Comparison of ENCODE assay signal across 22 cellular contexts in the genomic region with DNA sequence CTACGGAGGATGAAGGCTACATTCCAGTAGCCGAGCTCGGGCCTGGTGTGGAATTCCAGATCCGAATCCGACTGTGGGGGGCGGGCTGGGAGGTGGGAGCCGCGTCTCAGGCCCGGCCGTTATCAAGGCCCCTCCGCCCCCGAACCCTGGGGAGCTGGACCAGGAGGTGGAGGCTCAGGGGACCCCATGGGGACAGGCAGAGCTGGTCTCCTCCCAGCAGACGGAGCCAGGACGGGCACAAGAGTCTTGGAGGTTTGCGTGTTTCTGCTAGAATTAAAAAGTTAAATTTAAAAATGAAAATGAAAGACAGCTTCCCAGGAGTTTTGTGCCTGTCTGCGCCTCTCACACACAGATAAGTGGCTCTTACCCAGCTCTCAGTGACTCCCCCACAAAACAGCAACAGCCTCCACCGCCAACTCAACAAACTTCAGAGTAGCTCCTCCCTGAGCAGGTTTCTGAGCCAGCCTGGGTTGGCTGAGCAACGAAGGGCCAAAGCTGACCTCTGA. TPM values are rescaled to one million over a fixed set of nuclear protein-coding genes. Genes with fewer than 3 reads are reported as not detected.
DNase-seq lines count a peak whose midpoint lies in the region; ATAC-seq and TF ChIP-seq lines count a peak whose summit lies in the region.
"Had no signal": no experiment of that assay in that cellular context is flagged by ENCODE, and none has a peak within 500 bp of the region (broad histone marks: within the 10 kb centered on the region; RNA-seq: fewer than 3 reads in every experiment).

No MANE protein-coding gene starts in this region.

- POLR2A ChIA-PET in activated CD8-positive, alpha-beta T cell treated with anti-CD3 and anti-CD28 coated beads for 36 hours (lab: Charles Lee): interaction anchor here (1.2 kb wide), 1 partner anchor 10 kb away, joined by 4 read pairs; no protein-coding TSS in a partner anchor

- H3K4me1 ChIP-seq in testis: peaks cover 4% of the 10 kb centered on the region
- H3K4me1 ChIP-seq: SJCRH30 had no signal

- no peaks in the 10 kb centered on the region for H3K36me3 Mint-ChIP-seq in T-helper 2 cell treated with Interferon-gamma antibody and Interleukin-4, amounts not matched to agents 5 μg/mL and 100 μg/mL, for 36 hours (ENCODE audit: low read depth)
- no peaks in the 10 kb centered on the region for H3K36me3 Mint-ChIP-seq in activated CD8-positive, alpha-beta T cell treated with anti-CD3 and anti-CD28 coated beads for 36 hours (ENCODE audit: low read depth)
- H3K36me3 Mint-ChIP-seq: IgD-negative memory B cell, immature natural killer cell had no signal

- H3K9me3 Mint-ChIP-seq in T-helper 2 cell treated with Interferon-gamma antibody and Interleukin-4, amounts not matched to agents 5 μg/mL and 100 μg/mL, for 36 hours: no peaks in the 10 kb centered on the region
- no peaks in the 10 kb centered on the region for H3K9me3 Mint-ChIP-seq in activated CD8-positive, alpha-beta T cell treated with anti-CD3 and anti-CD28 coated beads for 36 hours
- H3K9me3 Mint-ChIP-seq: activated naive CD4-positive, alpha-beta T cell treated with anti-CD3 and anti-CD28 coated beads, Interleukin-2, amount 50 U/mL, for 72 hours; CD4-positive, alpha-beta T cell had no signal

- no peaks in the 10 kb centered on the region for H3K36me3 ChIP-seq in testis (ENCODE audit: low read depth, missing control alignments)
- H3K36me3 ChIP-seq: SJCRH30 had no signal

- peaks cover 22% of the 10 kb centered on the region for H3K27me3 Mint-ChIP-seq in T-helper 2 cell treated with Interferon-gamma antibody and Interleukin-4, amounts not matched to agents 5 μg/mL and 100 μg/mL, for 36 hours (ENCODE audit: low read depth)
- H3K27me3 Mint-ChIP-seq in activated CD8-positive, alpha-beta T cell treated with anti-CD3 and anti-CD28 coated beads for 36 hours: peaks cover 31% of the 10 kb centered on the region

- CTCF ChIA-PET in activated CD8-positive, alpha-beta T cell treated with anti-CD3 and anti-CD28 coated beads for 36 hours (lab: Charles Lee): interaction anchor here (0.9 to 2.1 kb wide), 6 partner anchors 33 to 94 kb away, joined by 3 to 6 read pairs (median 4); no protein-coding TSS in a partner anchor

- no peak overlapping the region for H3K27ac Mint-ChIP-seq in T-helper 2 cell treated with Interferon-gamma antibody and Interleukin-4, amounts not matched to agents 5 μg/mL and 100 μg/mL, for 36 hours
- no peak overlapping the region for H3K27ac Mint-ChIP-seq in activated CD8-positive, alpha-beta T cell treated with anti-CD3 and anti-CD28 coated beads for 36 hours
- H3K27ac Mint-ChIP-seq: CD4-positive, alpha-beta T cell; IgD-negative memory B cell; immature natural killer cell had no signal

- no peaks in the 10 kb centered on the region for H3K9me3 ChIP-seq in testis
- H3K9me3 ChIP-seq: SJCRH30 had no signal

- H3K4me1 Mint-ChIP-seq in T-helper 2 cell treated with Interferon-gamma antibody and Interleukin-4, amounts not matched to agents 5 μg/mL and 100 μg/mL, for 36 hours (ENCODE audit: low read depth): peaks cover 12% of the 10 kb centered on the region
- H3K4me1 Mint-ChIP-seq in activated CD8-positive, alpha-beta T cell treated with anti-CD3 and anti-CD28 coated beads for 36 hours (ENCODE audit: low read depth): peaks cover 21% of the 10 kb centered on the region

- 28 to 39% methylated on average over 12 to 18 of the region's 18 CpGs for WGBS in testis, 2 donors

- peak overlapping the region; percentile 36 for H3K4me3 Mint-ChIP-seq in T-helper 2 cell treated with Interferon-gamma antibody and Interleukin-4, amounts not matched to agents 5 μg/mL and 100 μg/mL, for 36 hours
- peak overlapping the region; percentile 26 for H3K4me3 Mint-ChIP-seq in activated CD8-positive, alpha-beta T cell treated with anti-CD3 and anti-CD28 coated beads for 36 hours
- H3K4me3 Mint-ChIP-seq: CD4-positive, alpha-beta T cell; IgD-negative memory B cell; immature natural killer cell had no signal

- intact Hi-C loops in activated CD8-positive, alpha-beta T cell treated with anti-CD3 and anti-CD28 coated beads for 36 hours (cut with micrococcal nuclease): no loop called here
- intact Hi-C loops in testis (cut with DNase I; ENCODE audit: low total_unique reads): no loop called here

- no peak overlapping the region for H3K27ac ChIP-seq in testis
- H3K27ac ChIP-seq: 22Rv1, SJCRH30 had no signal

- peak overlapping the region in 1 of 2 donors; percentile 13 for H3K4me3 ChIP-seq in testis
- H3K4me3 ChIP-seq: SJCRH30 had no signal

- TF ChIP-seq POLR2A in testis (IDR thresholded peaks at IDR 0.05): no peak

- ATAC-seq in activated CD8-positive, alpha-beta T cell treated with anti-CD3 and anti-CD28 coated beads for 36 hours: peak; percentile 18
- ATAC-seq in HG02973 (IDR thresholded peaks at IDR 0.05; ENCODE audit: unreplicated experiment): no peak
- ATAC-seq in HG02759 (IDR thresholded peaks at IDR 0.05; ENCODE audit: unreplicated experiment): no peak

- no peaks in the 10 kb centered on the region for H3K27me3 ChIP-seq in testis
- H3K27me3 ChIP-seq: SJCRH30 had no signal

- TF ChIP-seq CTCF in activated CD8-positive, alpha-beta T cell treated with anti-CD3 and anti-CD28 coated beads for 36 hours (IDR thresholded peaks at IDR 0.05): no peak
- no peak for TF ChIP-seq CTCF in testis (IDR thresholded peaks at IDR 0.05)

- no peak for DNase-seq in T-helper 2 cell treated with Interferon-gamma antibody and Interleukin-4, amounts not matched to agents 5 μg/mL and 100 μg/mL, for 36 hours (ENCODE audit: low spot score)
- DNase-seq in T-helper 2 cell (no peak), kidney tubule cell (ENCODE audit: low spot score) (peak; percentile 13), testis (peak; percentile 81), NCI-H1092 treated with DMSO at 0.1 percent for 48 hours (lab: John Stamatoyannopoulos, UW) (no peak)
- DNase-seq in activated CD8-positive, alpha-beta T cell treated with anti-CD3 and anti-CD28 coated beads for 36 hours: no peak
- DNase-seq: activated CD8-positive, alpha-beta memory T cell treated with anti-CD3 and anti-CD28 coated beads, Interleukin-2, amount 50 U/mL, for 4 hours; CD4-positive, alpha-beta T cell; central memory CD4-positive, alpha-beta T cell; EL; immature natural killer cell; NCI-H1417; NCI-H446; SJCRH30 had no signal

RNA-seq across cellular contexts. Expression of a gene that starts 5.1 kb away (rescaled TPM):
- not detected for total RNA-seq in activated CD8-positive, alpha-beta T cell treated with anti-CD3 and anti-CD28 coated beads for 36 hours
- 10 to 100 TPM; 17.2 to 18.6 TPM for total RNA-seq in testis
- 5.3 TPM for polyA plus RNA-seq in testis (ENCODE audit: insufficient read depth, low read depth, low replicate concordance)
- total RNA-seq: activated naive CD4-positive, alpha-beta T cell treated with anti-CD3 and anti-CD28 coated beads, Interleukin-2, amount 50 U/mL, for 72 hours; CD4-positive, alpha-beta T cell; frontal cortex; pulmonary artery endothelial cell; SJCRH30; temporal lobe had no signal
- polyA plus RNA-seq: IgD-negative memory B cell, immature natural killer cell had no signal

RNA-seq across cellular contexts. Expression of a gene that starts 12.7 kb away (rescaled TPM):
- total RNA-seq in activated CD8-positive, alpha-beta T cell treated with anti-CD3 and anti-CD28 coated beads for 36 hours: under 1 TPM in 1 of 2 experiments, not detected in 1; 0.09 TPM
- total RNA-seq in testis: 1 to 10 TPM; 2.2 to 3.5 TPM
- polyA plus RNA-seq in testis (ENCODE audit: insufficient read depth, low read depth, low replicate concordance): 1.5 TPM
- total RNA-seq: activated naive CD4-positive, alpha-beta T cell treated with anti-CD3 and anti-CD28 coated beads, Interleukin-2, amount 50 U/mL, for 72 hours; frontal cortex; pulmonary artery endothelial cell; temporal lobe had no signal
- polyA plus RNA-seq: IgD-negative memory B cell had no signal

RNA-seq across cellular contexts. Expression of a gene that starts 51.8 kb away (rescaled TPM):
- 100 to 1,000 TPM; 106 to 115 TPM for total RNA-seq in activated CD8-positive, alpha-beta T cell treated with anti-CD3 and anti-CD28 coated beads for 36 hours
- total RNA-seq in testis: 10 to 100 TPM; 12.8 to 14.6 TPM
- 3.5 TPM for polyA plus RNA-seq in testis (ENCODE audit: insufficient read depth, low read depth, low replicate concordance)

Comparison
In these comparisons a context has a peak if more than half of its experiments do, and no peak if none do; other contexts are left out.
1. DNase-seq: peak in kidney tubule cell (single experiment) and testis (single experiment); none in T-helper 2 cell treated with Interferon-gamma antibody and Interleukin-4, amounts not matched to agents 5 μg/mL and 100 μg/mL, for 36 hours (single experiment), T-helper 2 cell (0 of 5), activated CD8-positive, alpha-beta T cell treated with anti-CD3 and anti-CD28 coated beads for 36 hours (single experiment) and NCI-H1092 treated with DMSO at 0.1 percent for 48 hours (single experiment).
2. RNA of a gene that starts 5.1 kb away (total RNA-seq): 17.2 to 18.6 TPM in testis; not detected in activated CD8-positive, alpha-beta T cell treated with anti-CD3 and anti-CD28 coated beads for 36 hours; every median in the first group is over 10 times any median in the second.
3. RNA of a gene that starts 51.8 kb away (total RNA-seq): 106 to 115 TPM in activated CD8-positive, alpha-beta T cell treated with anti-CD3 and anti-CD28 coated beads for 36 hours; 12.8 to 14.6 TPM in testis; every median in the first group is over 4 times any median in the second.